18 cellular contexts compared by ENCODE assay signal in the genomic region with DNA sequence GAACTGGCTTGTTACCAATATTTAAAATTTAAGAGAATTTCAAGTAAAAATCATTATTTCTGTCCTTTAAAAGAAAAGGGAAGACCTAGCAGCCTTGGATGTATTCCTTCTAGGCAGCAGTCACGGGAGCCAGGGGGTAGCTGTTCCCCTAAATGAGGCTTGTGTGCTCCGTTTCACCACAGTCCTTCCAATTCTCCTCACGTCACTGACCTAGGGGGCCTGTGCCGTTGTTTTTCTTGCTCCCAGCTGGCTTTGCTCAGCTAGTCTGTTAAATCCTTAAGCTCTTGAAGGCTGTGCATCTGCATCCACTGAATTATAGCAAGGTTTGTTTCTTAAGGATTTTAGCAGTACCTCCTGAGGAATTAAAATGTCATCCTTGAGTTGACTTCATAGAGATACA. TPM values are rescaled to one million over a fixed set of nuclear protein-coding genes. Genes with fewer than 3 reads are reported as not detected.
DNase-seq lines count a peak whose midpoint lies in the region; ATAC-seq, FAIRE-seq and TF ChIP-seq lines count a peak whose summit lies in the region.
"Had no signal": no experiment of that assay in that cellular context is flagged by ENCODE, and none has a peak within 500 bp of the region (broad histone marks: within the 10 kb centered on the region; RNA-seq: fewer than 3 reads in every experiment).

No MANE protein-coding gene starts in this region.

- ATAC-seq in foreskin keratinocyte (no peak), HG02973 (IDR thresholded peaks at IDR 0.05; ENCODE audit: unreplicated experiment) (no peak), HG03095 (IDR thresholded peaks at IDR 0.05; ENCODE audit: unreplicated experiment) (no peak)
- ATAC-seq: A549, PC-3 had no signal

- no peak overlapping the region for H3K4me3 Mint-ChIP-seq in type B pancreatic cell

- H3K27ac ChIP-seq in foreskin keratinocyte, result no peak overlapping the region
- H3K27ac ChIP-seq: A549, KMS-11, RWPE1 had no signal

- peaks cover 49% of the 10 kb centered on the region for H3K36me3 Mint-ChIP-seq in type B pancreatic cell

- no peak overlapping the region for H3K27ac Mint-ChIP-seq in type B pancreatic cell

- no peaks in the 10 kb centered on the region for H3K9me3 Mint-ChIP-seq in type B pancreatic cell

- no peaks in the 10 kb centered on the region for H3K27me3 Mint-ChIP-seq in type B pancreatic cell

- peak; percentile 91 for FAIRE-seq in D721Med (lab: Jason Lieb, UNC)
- FAIRE-seq: A549, H54 had no signal

- H3K4me1 ChIP-seq in foreskin keratinocyte, result no peaks in the 10 kb centered on the region

- TF ChIP-seq CTCF in D721Med (IDR thresholded peaks at IDR 0.05; ENCODE audit: insufficient read depth, missing control alignments), result no peak
- TF ChIP-seq CTCF in foreskin keratinocyte (conservative IDR thresholded peaks at IDR 0.05), result no peak
- TF ChIP-seq CTCF in type B pancreatic cell (conservative IDR thresholded peaks at IDR 0.05), result no peak

- no peaks in the 10 kb centered on the region for H3K27me3 ChIP-seq in foreskin keratinocyte

- DNase-seq in D721Med (ENCODE audit: insufficient read length, low spot score) (no peak), amygdala (lab: John Stamatoyannopoulos, UW) (peak in 38 of 56 donors; percentile 2 to 67 (median 27)), head of caudate nucleus (peak in 26 of 42 donors; percentile 14 to 66 (median 37)), pons (ENCODE audit: low spot score) (peak; percentile 35), foreskin keratinocyte (no peak), type B pancreatic cell (ENCODE audit: extremely low spot score, unreplicated experiment) (no peak)
- DNase-seq: DMS 273 treated with DMSO at 0.1 percent for 48 hours, MV-4-11, NCI-H1694 treated with DMSO at 0.1 percent for 48 hours, NCI-H774, PC-3 had no signal

- intact Hi-C loops in head of caudate nucleus (cut with DNase I), result loop anchor here (10.0 kb wide), 1 partner anchor 49 kb away; the partner anchor contains the start of genes CFAP210 and PHOSPHO2

- peaks cover 15% of the 10 kb centered on the region for H3K4me1 Mint-ChIP-seq in type B pancreatic cell (ENCODE audit: unreplicated experiment)

RNA-seq across cellular contexts. Expression of gene KLHL23, which starts 9.9 kb away (rescaled TPM):
- total RNA-seq in foreskin keratinocyte (4.8 and 5.6 TPM in 2 replicates), type B pancreatic cell (ENCODE audit: low replicate concordance) (12.1 and 34.9 TPM in 2 replicates)
- 1.1 and 1.6 TPM in 2 replicates for polyA plus RNA-seq in foreskin keratinocyte

RNA-seq across cellular contexts. Expression of gene PHOSPHO2, which starts 49.3 kb away (rescaled TPM):
- total RNA-seq in foreskin keratinocyte (1.2 and 2.5 TPM in 2 replicates), type B pancreatic cell (ENCODE audit: low replicate concordance) (8.5 and 11.6 TPM in 2 replicates)
- 1.0 and 2.0 TPM in 2 replicates for polyA plus RNA-seq in foreskin keratinocyte

RNA-seq across cellular contexts. Expression of gene CFAP210, which starts 49.3 kb away (rescaled TPM):
- total RNA-seq in foreskin keratinocyte, result not detected in 2 replicates
- polyA plus RNA-seq in foreskin keratinocyte, result 0.18 TPM in 1 of 2 replicates, not detected in the other
- 0.19 and 1.4 TPM in 2 replicates for total RNA-seq in type B pancreatic cell (ENCODE audit: low replicate concordance)
- total RNA-seq: HT1080, PC-3 had no signal

RNA-seq across cellular contexts. Expression of gene SSB, which starts 55.1 kb away (rescaled TPM):
- total RNA-seq in foreskin keratinocyte, result 124 and 135 TPM in 2 replicates
- 92.7 and 111 TPM in 2 replicates for polyA plus RNA-seq in foreskin keratinocyte
- 109 and 142 TPM in 2 replicates for total RNA-seq in type B pancreatic cell (ENCODE audit: low replicate concordance)

Comparison
In these comparisons a context has a peak if more than half of its experiments do, and no peak if none do; other contexts are left out.
1. DNase-seq: peak in amygdala (38 of 56), head of caudate nucleus (26 of 42) and pons (single experiment); none in D721Med (single experiment), foreskin keratinocyte (0 of 2) and type B pancreatic cell (single experiment).